Comparison of ENCODE assay signal across 14 cellular contexts in the genomic region with DNA sequence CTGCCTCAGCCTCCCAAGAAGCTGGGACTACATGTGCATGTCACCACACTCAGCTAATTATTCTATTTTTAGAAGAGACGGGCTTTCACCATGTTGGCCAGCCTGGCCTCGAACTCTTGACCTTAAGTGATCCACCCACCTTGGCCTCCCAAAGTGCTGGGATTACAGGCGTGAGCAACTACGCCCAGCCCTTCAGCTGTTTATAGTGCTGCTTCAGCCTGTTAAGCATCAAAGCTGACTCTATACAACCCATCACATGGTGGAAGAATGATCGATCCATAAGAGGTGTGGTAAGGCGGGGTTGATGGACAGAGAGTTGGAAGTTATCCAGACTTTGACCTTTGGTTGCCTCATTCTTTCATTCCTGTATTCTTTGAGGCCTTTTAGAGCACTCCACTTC. TPM values are rescaled to one million over a fixed set of nuclear protein-coding genes. Genes with fewer than 3 reads are reported as not detected.
DNase-seq lines count a peak whose midpoint lies in the region; ATAC-seq and TF ChIP-seq lines count a peak whose summit lies in the region.
"Had no signal": no experiment of that assay in that cellular context is flagged by ENCODE, and none has a peak within 500 bp of the region (broad histone marks: within the 10 kb centered on the region; RNA-seq: fewer than 3 reads in every experiment).

No MANE protein-coding gene starts in this region.

- no TSS peak for BruUV-seq in Calu3 (replicated peaks; lab: Mats Ljungman, UMichigan)

- no peak for TF ChIP-seq POLR2A in erythroblast (IDR thresholded peaks at IDR 0.05; ENCODE audit: low read length)

- CTCF ChIA-PET in Calu3 (lab: Charles Lee), result interaction anchor here (0.6 kb wide), 1 partner anchor 67 kb away, joined by 4 read pairs; no protein-coding TSS in a partner anchor

- DNase-seq in Calu3, result peak; percentile 47
- peak; percentile 4 for DNase-seq in NCI-H226
- DNase-seq in erythroblast (lab: John Stamatoyannopoulos, UW), result peak; percentile 29 to 41
- peak in 2 of 3 donors; percentile 15 to 34 for DNase-seq in mucosa of descending colon
- no peak for DNase-seq in NCI-H2171 treated with DMSO at 0.1 percent for 48 hours (lab: John Stamatoyannopoulos, UW)
- no peak for DNase-seq in NCI-H2081 treated with DMSO at 0.1 percent for 48 hours (lab: John Stamatoyannopoulos, UW)
- DNase-seq: C1 segment of cervical spinal cord, GOT3, MV-4-11, NCI-H1417, NCI-H1930, NCI-H526, SHP77 treated with DMSO at 0.1 percent for 48 hours had no signal

- H3K27me3 Mint-ChIP-seq in Calu3 (ENCODE audit: unreplicated experiment), result no peaks in the 10 kb centered on the region

- no peak overlapping the region for H3K4me3 ChIP-seq in mucosa of descending colon

- H3K27ac Mint-ChIP-seq in Calu3 (ENCODE audit: unreplicated experiment), result peak overlapping the region; percentile 81

- H3K9me3 Mint-ChIP-seq in Calu3 (ENCODE audit: low read depth, unreplicated experiment), result no peaks in the 10 kb centered on the region

- H3K36me3 Mint-ChIP-seq in Calu3 (ENCODE audit: insufficient read depth, unreplicated experiment), result no peaks in the 10 kb centered on the region

- H3K36me3 ChIP-seq in mucosa of descending colon (ENCODE audit: low read depth), result no peaks in the 10 kb centered on the region

- H3K4me3 Mint-ChIP-seq in Calu3 (ENCODE audit: low read depth, unreplicated experiment), result no peak overlapping the region

- no peaks in the 10 kb centered on the region for H3K9me3 ChIP-seq in mucosa of descending colon

- no peak for TF ChIP-seq CTCF in Calu3 (IDR thresholded peaks at IDR 0.05; ENCODE audit: unreplicated experiment)
- TF ChIP-seq CTCF in mucosa of descending colon (IDR thresholded peaks at IDR 0.05), result no peak

- peaks cover 22% of the 10 kb centered on the region for H3K4me1 Mint-ChIP-seq in Calu3 (ENCODE audit: low read depth, unreplicated experiment)

- peak; percentile 85 for ATAC-seq in mucosa of descending colon
- no peak for ATAC-seq in HG03135 (IDR thresholded peaks at IDR 0.05; ENCODE audit: unreplicated experiment)

- peaks cover 3% of the 10 kb centered on the region for H3K4me1 ChIP-seq in mucosa of descending colon (ENCODE audit: low read depth)

- intact Hi-C loops in Calu3 (cut with micrococcal nuclease; ENCODE audit: unreplicated experiment), result loop anchor here (5.0 kb wide), 1 partner anchor 61 kb away; no protein-coding TSS in a partner anchor
- intact Hi-C loops in mucosa of descending colon (cut with DNase I, micrococcal nuclease), result no loop called here

RNA-seq across cellular contexts. Expression of a gene that starts 56.2 kb away (rescaled TPM):
- total RNA-seq in Calu3 (2022) (23.8 and 27.9 TPM in 2 replicates), mucosa of descending colon (10 to 100 TPM; 42.8 to 68.2 (median 55.1) TPM)

Comparison
In these comparisons a context has a peak if more than half of its experiments do, and no peak if none do; other contexts are left out.
1. DNase-seq: peak in Calu3 (single experiment), NCI-H226 (single experiment), erythroblast (2 of 2) and mucosa of descending colon (2 of 3); none in NCI-H2171 treated with DMSO at 0.1 percent for 48 hours (single experiment) and NCI-H2081 treated with DMSO at 0.1 percent for 48 hours (single experiment).